Comparison of ENCODE assay signal across 1 cellular context in the genomic region with DNA sequence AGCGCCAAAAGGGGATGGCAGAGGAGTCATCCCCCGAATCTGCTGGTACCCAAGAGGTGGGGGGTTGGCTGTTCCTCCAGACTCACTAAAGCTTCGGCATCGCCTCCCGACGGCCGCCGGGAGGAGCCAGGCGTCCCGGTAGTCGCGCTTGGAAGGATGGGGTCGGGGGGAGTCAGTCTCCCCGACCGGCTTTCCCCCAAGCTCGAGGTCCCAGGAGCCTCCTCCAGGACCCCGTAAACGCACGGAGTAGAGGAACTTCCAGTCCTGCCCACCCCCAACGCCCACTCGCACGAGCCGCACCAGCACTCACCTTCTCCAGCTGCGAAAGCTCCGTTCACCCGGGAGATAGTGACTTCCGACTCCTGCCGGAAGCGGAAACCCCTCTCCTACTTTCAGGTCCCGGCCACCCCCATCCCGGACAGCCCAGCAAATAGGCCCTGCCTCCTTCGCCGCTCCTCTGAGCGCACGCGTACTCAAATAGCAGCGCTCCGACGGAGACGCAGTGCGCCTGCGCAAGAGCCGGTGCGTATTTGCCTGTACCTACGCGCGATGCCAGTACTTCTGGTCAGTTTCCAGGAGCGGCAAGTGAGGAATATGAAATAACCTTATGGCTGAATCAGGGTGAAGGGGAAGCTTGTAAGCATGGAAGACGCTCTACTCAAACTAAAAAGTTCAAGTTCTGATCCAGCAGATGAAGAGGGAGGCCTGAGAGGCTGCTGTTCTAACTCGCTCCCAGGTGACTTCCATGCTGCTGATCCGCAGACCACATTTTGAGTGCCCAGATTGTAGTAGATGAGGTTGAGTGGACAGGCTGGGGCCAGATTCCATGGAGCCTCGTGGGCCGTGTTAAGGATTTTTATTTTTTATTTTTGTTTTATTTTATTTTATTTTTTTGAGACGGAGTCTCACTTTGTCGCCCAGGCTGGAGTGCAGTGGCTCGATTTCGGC.
TF ChIP-seq lines count a peak whose summit lies in the region.

A gene (minus strand): TSS at position 350 of the 948 bp plus-strand sequence. CDS start 4,883 bp downstream, outside the sequence.

TF ChIP-seq in HEK293, 187 proteins besides CTCF, POLR2A, EP300 and RAD21 (continued from another document):
- TF ChIP-seq, protein P1, sequence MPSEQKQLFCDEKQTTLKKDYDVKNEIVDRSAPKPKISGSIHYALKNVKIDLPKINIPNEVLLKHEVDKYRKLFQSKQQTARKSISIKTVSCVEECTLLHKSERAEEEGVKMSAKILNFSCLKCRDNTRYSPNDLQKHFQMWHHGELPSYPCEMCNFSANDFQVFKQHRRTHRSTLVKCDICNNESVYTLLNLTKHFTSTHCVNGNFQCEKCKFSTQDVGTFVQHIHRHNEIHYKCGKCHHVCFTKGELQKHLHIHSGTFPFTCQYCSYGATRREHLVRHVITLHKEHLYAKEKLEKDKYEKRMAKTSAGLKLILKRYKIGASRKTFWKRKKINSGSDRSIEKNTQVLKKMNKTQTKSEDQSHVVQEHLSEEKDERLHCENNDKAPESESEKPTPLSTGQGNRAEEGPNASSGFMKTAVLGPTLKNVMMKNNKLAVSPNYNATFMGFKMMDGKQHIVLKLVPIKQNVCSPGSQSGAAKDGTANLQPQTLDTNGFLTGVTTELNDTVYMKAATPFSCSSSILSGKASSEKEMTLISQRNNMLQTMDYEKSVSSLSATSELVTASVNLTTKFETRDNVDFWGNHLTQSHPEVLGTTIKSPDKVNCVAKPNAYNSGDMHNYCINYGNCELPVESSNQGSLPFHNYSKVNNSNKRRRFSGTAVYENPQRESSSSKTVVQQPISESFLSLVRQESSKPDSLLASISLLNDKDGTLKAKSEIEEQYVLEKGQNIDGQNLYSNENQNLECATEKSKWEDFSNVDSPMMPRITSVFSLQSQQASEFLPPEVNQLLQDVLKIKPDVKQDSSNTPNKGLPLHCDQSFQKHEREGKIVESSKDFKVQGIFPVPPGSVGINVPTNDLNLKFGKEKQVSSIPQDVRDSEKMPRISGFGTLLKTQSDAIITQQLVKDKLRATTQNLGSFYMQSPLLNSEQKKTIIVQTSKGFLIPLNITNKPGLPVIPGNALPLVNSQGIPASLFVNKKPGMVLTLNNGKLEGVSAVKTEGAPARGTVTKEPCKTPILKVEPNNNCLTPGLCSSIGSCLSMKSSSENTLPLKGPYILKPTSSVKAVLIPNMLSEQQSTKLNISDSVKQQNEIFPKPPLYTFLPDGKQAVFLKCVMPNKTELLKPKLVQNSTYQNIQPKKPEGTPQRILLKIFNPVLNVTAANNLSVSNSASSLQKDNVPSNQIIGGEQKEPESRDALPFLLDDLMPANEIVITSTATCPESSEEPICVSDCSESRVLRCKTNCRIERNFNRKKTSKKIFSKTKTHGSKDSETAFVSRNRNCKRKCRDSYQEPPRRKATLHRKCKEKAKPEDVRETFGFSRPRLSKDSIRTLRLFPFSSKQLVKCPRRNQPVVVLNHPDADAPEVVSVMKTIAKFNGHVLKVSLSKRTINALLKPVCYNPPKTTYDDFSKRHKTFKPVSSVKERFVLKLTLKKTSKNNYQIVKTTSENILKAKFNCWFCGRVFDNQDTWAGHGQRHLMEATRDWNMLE (tag by site-specific recombination; conservative IDR thresholded peaks at IDR 0.05; ENCODE audit: low read depth) = 0 out of 2 replicates have a peak, but pooled peaks have one; percentile 43
- TF ChIP-seq ZNF433 (tag by site-specific recombination; IDR thresholded peaks at IDR 0.05; ENCODE audit: low read depth) = no peak
- TF ChIP-seq ZNF121 (tag by site-specific recombination; IDR thresholded peaks at IDR 0.05) = no peak
- TF ChIP-seq BCL11A (tag by site-specific recombination; IDR thresholded peaks at IDR 0.05; ENCODE audit: low read depth) = no peak
- TF ChIP-seq ZNF169 (tag by site-specific recombination; IDR thresholded peaks at IDR 0.05) = no peak
- TF ChIP-seq SP3 (tag by site-specific recombination; IDR thresholded peaks at IDR 0.05) = peak; percentile 53
- no peak for TF ChIP-seq HOXA7 (CRISPR knock-in tag; IDR thresholded peaks at IDR 0.05; ENCODE audit: borderline replicate concordance)
- TF ChIP-seq ZNF610 (tag by site-specific recombination; IDR thresholded peaks at IDR 0.05; ENCODE audit: borderline replicate concordance) = peak; percentile 84; the same call in 1 of the 2 replicates
- no peak for TF ChIP-seq ZNF626 (tag by site-specific recombination; IDR thresholded peaks at IDR 0.05)
- TF ChIP-seq, protein P2, sequence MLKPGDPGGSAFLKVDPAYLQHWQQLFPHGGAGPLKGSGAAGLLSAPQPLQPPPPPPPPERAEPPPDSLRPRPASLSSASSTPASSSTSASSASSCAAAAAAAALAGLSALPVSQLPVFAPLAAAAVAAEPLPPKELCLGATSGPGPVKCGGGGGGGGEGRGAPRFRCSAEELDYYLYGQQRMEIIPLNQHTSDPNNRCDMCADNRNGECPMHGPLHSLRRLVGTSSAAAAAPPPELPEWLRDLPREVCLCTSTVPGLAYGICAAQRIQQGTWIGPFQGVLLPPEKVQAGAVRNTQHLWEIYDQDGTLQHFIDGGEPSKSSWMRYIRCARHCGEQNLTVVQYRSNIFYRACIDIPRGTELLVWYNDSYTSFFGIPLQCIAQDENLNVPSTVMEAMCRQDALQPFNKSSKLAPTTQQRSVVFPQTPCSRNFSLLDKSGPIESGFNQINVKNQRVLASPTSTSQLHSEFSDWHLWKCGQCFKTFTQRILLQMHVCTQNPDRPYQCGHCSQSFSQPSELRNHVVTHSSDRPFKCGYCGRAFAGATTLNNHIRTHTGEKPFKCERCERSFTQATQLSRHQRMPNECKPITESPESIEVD (tag by site-specific recombination; IDR thresholded peaks at IDR 0.05) = no peak
- no peak for TF ChIP-seq ZNF132 (tag by site-specific recombination; IDR thresholded peaks at IDR 0.05; ENCODE audit: borderline replicate concordance)
- no peak for TF ChIP-seq ZNF354C (tag by site-specific recombination; IDR thresholded peaks at IDR 0.05; ENCODE audit: borderline replicate concordance, low read depth)
- no peak for TF ChIP-seq ZNF184 (tag by site-specific recombination; IDR thresholded peaks at IDR 0.05)
- TF ChIP-seq ZNF202 (tag by site-specific recombination; IDR thresholded peaks at IDR 0.05; ENCODE audit: borderline replicate concordance) = no peak
- TF ChIP-seq ZNF664 (tag by site-specific recombination; IDR thresholded peaks at IDR 0.05) = no peak
- no peak for TF ChIP-seq ZNF157 (tag by site-specific recombination; IDR thresholded peaks at IDR 0.05)
- TF ChIP-seq ZNF16 (tag by site-specific recombination; IDR thresholded peaks at IDR 0.05; ENCODE audit: low read depth) = no peak
- TF ChIP-seq, protein P3, sequence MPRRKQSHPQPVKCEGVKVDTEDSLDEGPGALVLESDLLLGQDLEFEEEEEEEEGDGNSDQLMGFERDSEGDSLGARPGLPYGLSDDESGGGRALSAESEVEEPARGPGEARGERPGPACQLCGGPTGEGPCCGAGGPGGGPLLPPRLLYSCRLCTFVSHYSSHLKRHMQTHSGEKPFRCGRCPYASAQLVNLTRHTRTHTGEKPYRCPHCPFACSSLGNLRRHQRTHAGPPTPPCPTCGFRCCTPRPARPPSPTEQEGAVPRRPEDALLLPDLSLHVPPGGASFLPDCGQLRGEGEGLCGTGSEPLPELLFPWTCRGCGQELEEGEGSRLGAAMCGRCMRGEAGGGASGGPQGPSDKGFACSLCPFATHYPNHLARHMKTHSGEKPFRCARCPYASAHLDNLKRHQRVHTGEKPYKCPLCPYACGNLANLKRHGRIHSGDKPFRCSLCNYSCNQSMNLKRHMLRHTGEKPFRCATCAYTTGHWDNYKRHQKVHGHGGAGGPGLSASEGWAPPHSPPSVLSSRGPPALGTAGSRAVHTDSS (tag by site-specific recombination; IDR thresholded peaks at IDR 0.05) = no peak
- no peak for TF ChIP-seq KLF8 (tag by site-specific recombination; IDR thresholded peaks at IDR 0.05)
